Comparison of ENCODE assay signal across 1 cellular context in the genomic region with DNA sequence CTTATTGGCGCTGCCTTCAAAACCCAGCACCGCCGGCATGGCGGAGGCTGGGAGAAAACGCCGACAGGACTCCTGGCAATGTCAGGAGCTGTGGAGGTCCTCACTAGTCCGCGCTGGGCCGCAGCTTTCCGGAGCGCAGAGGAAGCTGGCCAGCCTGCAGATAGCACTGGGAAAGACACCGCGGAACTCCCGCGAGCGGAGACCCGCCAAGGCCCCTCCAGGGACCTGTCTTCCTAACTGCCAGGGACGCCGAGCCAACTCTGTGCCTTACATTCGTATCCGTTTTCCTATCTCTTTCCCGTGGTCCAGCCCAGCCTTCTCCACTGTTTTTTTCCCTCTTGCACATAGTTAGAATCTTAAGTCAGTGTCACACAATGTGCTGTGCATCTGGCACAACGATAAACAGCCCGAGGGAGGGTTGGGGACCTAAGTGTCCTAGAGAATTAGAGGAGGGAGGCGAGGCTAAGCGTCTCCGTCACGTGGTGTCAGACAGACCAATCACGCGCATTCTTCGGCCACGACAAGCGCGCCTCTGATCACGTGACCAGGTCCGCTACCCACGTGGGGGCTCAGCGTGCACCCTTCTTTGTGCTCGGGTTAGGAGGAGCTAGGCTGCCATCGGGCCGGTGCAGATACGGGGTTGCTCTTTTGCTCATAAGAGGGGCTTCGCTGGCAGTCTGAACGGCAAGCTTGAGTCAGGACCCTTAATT.
A peak's percentile ranks its signal among the peaks of the same experiment; 100 is the strongest.
TF ChIP-seq lines count a peak whose summit lies in the region.

Gene APEX1, plus strand, starts transcription at position 582 of the 710 bp plus-strand sequence. CDS start 420 bp downstream, outside the sequence.
Gene OSGEP, minus strand, starts transcription at position 168 of the 710 bp plus-strand sequence. Its CDS starts 129 bp downstream, at position 39.

TF ChIP-seq in GM12878, 131 proteins besides CTCF, POLR2A, EP300 and RAD21 (continued from another document and continues in another):
- no peak for TF ChIP-seq CEBPZ (IDR thresholded peaks at IDR 0.05; ENCODE audit: low read depth, low read length)
- TF ChIP-seq RB1 (IDR thresholded peaks at IDR 0.05; ENCODE audit: borderline replicate concordance), result 0 out of 2 replicates have a peak, but pooled peaks have one; percentile 41
- no peak for TF ChIP-seq MTA3 (IDR thresholded peaks at IDR 0.05; ENCODE audit: borderline replicate concordance, low read length)
- peak; percentile 53 for TF ChIP-seq ATF7 (IDR thresholded peaks at IDR 0.05; ENCODE audit: low read depth)
- peak; percentile 97 for TF ChIP-seq ZBTB4 (CRISPR knock-in tag; IDR thresholded peaks at IDR 0.05)
- TF ChIP-seq STAT3 (IDR thresholded peaks at IDR 0.05; ENCODE audit: low read depth, low read length), result no peak
- no peak for TF ChIP-seq PAX5 (IDR thresholded peaks at IDR 0.05; ENCODE audit: borderline replicate concordance, low read depth, low read length)
- TF ChIP-seq, protein P1, sequence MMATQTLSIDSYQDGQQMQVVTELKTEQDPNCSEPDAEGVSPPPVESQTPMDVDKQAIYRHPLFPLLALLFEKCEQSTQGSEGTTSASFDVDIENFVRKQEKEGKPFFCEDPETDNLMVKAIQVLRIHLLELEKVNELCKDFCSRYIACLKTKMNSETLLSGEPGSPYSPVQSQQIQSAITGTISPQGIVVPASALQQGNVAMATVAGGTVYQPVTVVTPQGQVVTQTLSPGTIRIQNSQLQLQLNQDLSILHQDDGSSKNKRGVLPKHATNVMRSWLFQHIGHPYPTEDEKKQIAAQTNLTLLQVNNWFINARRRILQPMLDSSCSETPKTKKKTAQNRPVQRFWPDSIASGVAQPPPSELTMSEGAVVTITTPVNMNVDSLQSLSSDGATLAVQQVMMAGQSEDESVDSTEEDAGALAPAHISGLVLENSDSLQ (IDR thresholded peaks at IDR 0.05), result peak; percentile 68
- peak; percentile 22 for TF ChIP-seq BACH1 (IDR thresholded peaks at IDR 0.05; ENCODE audit: borderline replicate concordance)
- peak in 1 of 2 experiments; percentile 88; a peak in 1 of 3 replicates for TF ChIP-seq EGR1 (IDR thresholded peaks at IDR 0.05; ENCODE audit: borderline replicate concordance in 1 of 2, low read depth in 2 of 2, low read length in 2 of 2)
- TF ChIP-seq, protein P2, sequence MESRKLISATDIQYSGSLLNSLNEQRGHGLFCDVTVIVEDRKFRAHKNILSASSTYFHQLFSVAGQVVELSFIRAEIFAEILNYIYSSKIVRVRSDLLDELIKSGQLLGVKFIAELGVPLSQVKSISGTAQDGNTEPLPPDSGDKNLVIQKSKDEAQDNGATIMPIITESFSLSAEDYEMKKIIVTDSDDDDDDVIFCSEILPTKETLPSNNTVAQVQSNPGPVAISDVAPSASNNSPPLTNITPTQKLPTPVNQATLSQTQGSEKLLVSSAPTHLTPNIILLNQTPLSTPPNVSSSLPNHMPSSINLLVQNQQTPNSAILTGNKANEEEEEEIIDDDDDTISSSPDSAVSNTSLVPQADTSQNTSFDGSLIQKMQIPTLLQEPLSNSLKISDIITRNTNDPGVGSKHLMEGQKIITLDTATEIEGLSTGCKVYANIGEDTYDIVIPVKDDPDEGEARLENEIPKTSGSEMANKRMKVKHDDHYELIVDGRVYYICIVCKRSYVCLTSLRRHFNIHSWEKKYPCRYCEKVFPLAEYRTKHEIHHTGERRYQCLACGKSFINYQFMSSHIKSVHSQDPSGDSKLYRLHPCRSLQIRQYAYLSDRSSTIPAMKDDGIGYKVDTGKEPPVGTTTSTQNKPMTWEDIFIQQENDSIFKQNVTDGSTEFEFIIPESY (IDR thresholded peaks at IDR 0.05), result peak; percentile 58; the same call in 1 of the 2 replicates
- TF ChIP-seq SMAD5 (IDR thresholded peaks at IDR 0.05; ENCODE audit: low read depth), result peak; percentile 97
- peak; percentile 34; the same call in 1 of the 2 replicates for TF ChIP-seq MTA2 (IDR thresholded peaks at IDR 0.05; ENCODE audit: low read depth)
- no peak; the same call in none of the 2 replicates for TF ChIP-seq IRF4 (IDR thresholded peaks at IDR 0.05; ENCODE audit: low read depth, low read length)
- TF ChIP-seq E4F1 (IDR thresholded peaks at IDR 0.05; ENCODE audit: borderline replicate concordance, partially characterized antibody), result no peak
- peak; percentile 68 for TF ChIP-seq HCFC1 (IDR thresholded peaks at IDR 0.05; ENCODE audit: low read length)
- TF ChIP-seq, protein P3, sequence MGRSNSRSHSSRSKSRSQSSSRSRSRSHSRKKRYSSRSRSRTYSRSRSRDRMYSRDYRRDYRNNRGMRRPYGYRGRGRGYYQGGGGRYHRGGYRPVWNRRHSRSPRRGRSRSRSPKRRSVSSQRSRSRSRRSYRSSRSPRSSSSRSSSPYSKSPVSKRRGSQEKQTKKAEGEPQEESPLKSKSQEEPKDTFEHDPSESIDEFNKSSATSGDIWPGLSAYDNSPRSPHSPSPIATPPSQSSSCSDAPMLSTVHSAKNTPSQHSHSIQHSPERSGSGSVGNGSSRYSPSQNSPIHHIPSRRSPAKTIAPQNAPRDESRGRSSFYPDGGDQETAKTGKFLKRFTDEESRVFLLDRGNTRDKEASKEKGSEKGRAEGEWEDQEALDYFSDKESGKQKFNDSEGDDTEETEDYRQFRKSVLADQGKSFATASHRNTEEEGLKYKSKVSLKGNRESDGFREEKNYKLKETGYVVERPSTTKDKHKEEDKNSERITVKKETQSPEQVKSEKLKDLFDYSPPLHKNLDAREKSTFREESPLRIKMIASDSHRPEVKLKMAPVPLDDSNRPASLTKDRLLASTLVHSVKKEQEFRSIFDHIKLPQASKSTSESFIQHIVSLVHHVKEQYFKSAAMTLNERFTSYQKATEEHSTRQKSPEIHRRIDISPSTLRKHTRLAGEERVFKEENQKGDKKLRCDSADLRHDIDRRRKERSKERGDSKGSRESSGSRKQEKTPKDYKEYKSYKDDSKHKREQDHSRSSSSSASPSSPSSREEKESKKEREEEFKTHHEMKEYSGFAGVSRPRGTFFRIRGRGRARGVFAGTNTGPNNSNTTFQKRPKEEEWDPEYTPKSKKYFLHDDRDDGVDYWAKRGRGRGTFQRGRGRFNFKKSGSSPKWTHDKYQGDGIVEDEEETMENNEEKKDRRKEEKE (IDR thresholded peaks at IDR 0.05), result no peak
- no peak; the same call in none of the 2 replicates for TF ChIP-seq RFX5 (IDR thresholded peaks at IDR 0.05; ENCODE audit: low read depth, low read length)
- TF ChIP-seq EZH2 (IDR thresholded peaks at IDR 0.05; ENCODE audit: borderline replicate concordance, control insufficient read depth, low read depth, low read length), result no peak
- TF ChIP-seq CREB1 (IDR thresholded peaks at IDR 0.05; ENCODE audit: low read depth), result peak; percentile 79
- 0 out of 2 replicates have a peak, but pooled peaks have one; percentile 32 for TF ChIP-seq ASH2L (IDR thresholded peaks at IDR 0.05; ENCODE audit: borderline replicate concordance, low read depth)
- TF ChIP-seq, protein P4, sequence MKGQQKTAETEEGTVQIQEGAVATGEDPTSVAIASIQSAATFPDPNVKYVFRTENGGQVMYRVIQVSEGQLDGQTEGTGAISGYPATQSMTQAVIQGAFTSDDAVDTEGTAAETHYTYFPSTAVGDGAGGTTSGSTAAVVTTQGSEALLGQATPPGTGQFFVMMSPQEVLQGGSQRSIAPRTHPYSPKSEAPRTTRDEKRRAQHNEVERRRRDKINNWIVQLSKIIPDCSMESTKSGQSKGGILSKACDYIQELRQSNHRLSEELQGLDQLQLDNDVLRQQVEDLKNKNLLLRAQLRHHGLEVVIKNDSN (IDR thresholded peaks at IDR 0.05; ENCODE audit: borderline replicate concordance, extremely low read length, insufficient read depth, low read depth, low read length), result peak; percentile 100
- TF ChIP-seq RELA (IDR thresholded peaks at IDR 0.05; ENCODE audit: borderline replicate concordance, partially characterized antibody), result peak; percentile 99
- TF ChIP-seq CEBPB (IDR thresholded peaks at IDR 0.05; ENCODE audit: borderline replicate concordance in 1 of 2, low read depth in 2 of 2, low read length in 2 of 2), result no peak
- TF ChIP-seq SMARCA5 (IDR thresholded peaks at IDR 0.05), result no peak
- TF ChIP-seq, protein P5, sequence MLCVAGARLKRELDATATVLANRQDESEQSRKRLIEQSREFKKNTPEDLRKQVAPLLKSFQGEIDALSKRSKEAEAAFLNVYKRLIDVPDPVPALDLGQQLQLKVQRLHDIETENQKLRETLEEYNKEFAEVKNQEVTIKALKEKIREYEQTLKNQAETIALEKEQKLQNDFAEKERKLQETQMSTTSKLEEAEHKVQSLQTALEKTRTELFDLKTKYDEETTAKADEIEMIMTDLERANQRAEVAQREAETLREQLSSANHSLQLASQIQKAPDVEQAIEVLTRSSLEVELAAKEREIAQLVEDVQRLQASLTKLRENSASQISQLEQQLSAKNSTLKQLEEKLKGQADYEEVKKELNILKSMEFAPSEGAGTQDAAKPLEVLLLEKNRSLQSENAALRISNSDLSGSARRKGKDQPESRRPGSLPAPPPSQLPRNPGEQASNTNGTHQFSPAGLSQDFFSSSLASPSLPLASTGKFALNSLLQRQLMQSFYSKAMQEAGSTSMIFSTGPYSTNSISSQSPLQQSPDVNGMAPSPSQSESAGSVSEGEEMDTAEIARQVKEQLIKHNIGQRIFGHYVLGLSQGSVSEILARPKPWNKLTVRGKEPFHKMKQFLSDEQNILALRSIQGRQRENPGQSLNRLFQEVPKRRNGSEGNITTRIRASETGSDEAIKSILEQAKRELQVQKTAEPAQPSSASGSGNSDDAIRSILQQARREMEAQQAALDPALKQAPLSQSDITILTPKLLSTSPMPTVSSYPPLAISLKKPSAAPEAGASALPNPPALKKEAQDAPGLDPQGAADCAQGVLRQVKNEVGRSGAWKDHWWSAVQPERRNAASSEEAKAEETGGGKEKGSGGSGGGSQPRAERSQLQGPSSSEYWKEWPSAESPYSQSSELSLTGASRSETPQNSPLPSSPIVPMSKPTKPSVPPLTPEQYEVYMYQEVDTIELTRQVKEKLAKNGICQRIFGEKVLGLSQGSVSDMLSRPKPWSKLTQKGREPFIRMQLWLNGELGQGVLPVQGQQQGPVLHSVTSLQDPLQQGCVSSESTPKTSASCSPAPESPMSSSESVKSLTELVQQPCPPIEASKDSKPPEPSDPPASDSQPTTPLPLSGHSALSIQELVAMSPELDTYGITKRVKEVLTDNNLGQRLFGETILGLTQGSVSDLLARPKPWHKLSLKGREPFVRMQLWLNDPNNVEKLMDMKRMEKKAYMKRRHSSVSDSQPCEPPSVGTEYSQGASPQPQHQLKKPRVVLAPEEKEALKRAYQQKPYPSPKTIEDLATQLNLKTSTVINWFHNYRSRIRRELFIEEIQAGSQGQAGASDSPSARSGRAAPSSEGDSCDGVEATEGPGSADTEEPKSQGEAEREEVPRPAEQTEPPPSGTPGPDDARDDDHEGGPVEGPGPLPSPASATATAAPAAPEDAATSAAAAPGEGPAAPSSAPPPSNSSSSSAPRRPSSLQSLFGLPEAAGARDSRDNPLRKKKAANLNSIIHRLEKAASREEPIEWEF (IDR thresholded peaks at IDR 0.05; ENCODE audit: insufficient replicate concordance, low read depth, low read length), result no peak
- no peak; the same call in none of the 2 replicates for TF ChIP-seq ZNF207 (IDR thresholded peaks at IDR 0.05; ENCODE audit: borderline replicate concordance)
- TF ChIP-seq TBL1XR1 (IDR thresholded peaks at IDR 0.05; ENCODE audit: low read depth, low read length), result no peak
